In the genomic region with DNA sequence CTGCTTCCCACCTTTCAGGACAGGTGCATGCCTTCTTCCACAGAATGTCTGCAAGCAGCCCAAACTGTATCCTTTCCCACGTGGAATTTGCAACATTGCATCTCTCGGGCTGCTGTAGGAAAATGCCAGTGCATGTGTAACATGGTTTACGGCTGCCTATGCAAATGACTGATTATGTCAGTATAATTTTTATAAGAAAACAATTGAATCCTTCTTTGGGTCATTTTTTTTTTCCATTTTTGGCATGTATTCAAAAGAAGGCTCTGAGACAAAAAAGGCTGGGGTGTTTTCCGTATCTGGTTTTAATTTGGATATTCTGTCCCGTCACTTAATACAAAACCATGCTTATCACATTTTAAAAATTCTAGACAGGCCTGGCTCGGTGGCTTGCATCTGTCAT, we compare ENCODE assay signal across 18 cellular contexts. TPM values are rescaled to one million over a fixed set of nuclear protein-coding genes. Genes with fewer than 3 reads are reported as not detected.
"Had no signal": no experiment of that assay in that cellular context is flagged by ENCODE, and none has a peak within 500 bp of the region (broad histone marks: within the 10 kb centered on the region; RNA-seq: fewer than 3 reads in every experiment).

No MANE protein-coding gene starts in this region.

RNA-seq across cellular contexts. Expression of gene OCM, which starts 0.5 kb away (rescaled TPM):
- total RNA-seq: myocyte; natural killer cell treated with Interleukin-12 subunit alpha and Interleukin-12 subunit beta and Interleukin-15 and Interleukin-18, amount 100 ng/mL, for 72 hours; neural crest cell; omental fat pad; osteocyte; pancreas; progenitor cell of endocrine pancreas; psoas muscle; right atrium auricular region; sciatic nerve; smooth muscle cell; stomach; subcutaneous adipose tissue; temporal lobe; thoracic aorta; thyroid gland; tibial nerve; upper lobe of left lung had no signal
- polyA plus RNA-seq: psoas muscle, smooth muscle cell had no signal
